20 cellular contexts compared by ENCODE assay signal in genomic region chr18:58431215-58431614, GRCh38.
"Had no signal": no experiment of that assay in that cellular context is flagged by ENCODE, and none has a peak within 500 bp of the region (broad histone marks: within the 10 kb centered on the region; RNA-seq: fewer than 3 reads in every experiment).

No MANE protein-coding gene starts in this region.

- H3K9me3 ChIP-seq: SK-N-SH had no signal

- H3K9ac ChIP-seq: SK-N-SH had no signal

- DNase-seq: KBM-7, NCI-H1092, NCI-H1105 treated with DMSO at 0.1 percent for 48 hours, NCI-H1417 treated with DMSO at 0.1 percent for 48 hours, NCI-H146, NCI-H1694 treated with DMSO at 0.1 percent for 48 hours, NCI-H1930, NCI-H2081, NCI-H2107, NCI-H2227 treated with DMSO at 0.1 percent for 48 hours, NCI-H446, NCI-H510A, NCI-H524 treated with DMSO at 0.1 percent for 48 hours, NCI-H69, NCI-H774, SHP77, SK-N-SH, SW 1271 had no signal

- H3K4me2 ChIP-seq: SK-N-SH had no signal

- FAIRE-seq: RCC 7860 had no signal

- H3K27ac ChIP-seq: RWPE1 had no signal

- H3K9me2 ChIP-seq: SK-N-SH had no signal
